In genomic region chr2:238053195-238053776, GRCh38 we compare ENCODE assay signal across 23 cellular contexts. TPM values are rescaled to one million over a fixed set of nuclear protein-coding genes. Genes with fewer than 3 reads are reported as not detected.
DNase-seq lines count a peak whose midpoint lies in the region; FAIRE-seq and TF ChIP-seq lines count a peak whose summit lies in the region.
"Had no signal": no experiment of that assay in that cellular context is flagged by ENCODE, and none has a peak within 500 bp of the region (broad histone marks: within the 10 kb centered on the region; RNA-seq: fewer than 3 reads in every experiment).

No MANE protein-coding gene starts in this region.

- no peaks in the 10 kb centered on the region for H3K4me1 ChIP-seq in fibroblast of lung (ENCODE audit: control insufficient read depth, extremely low read depth, insufficient read depth, low read length)
- H3K4me1 ChIP-seq: ascending aorta, foreskin keratinocyte, left lung, Peyer's patch, prostate gland, stomach, tibial artery had no signal

- H3K9me3 ChIP-seq in fibroblast of lung (ENCODE audit: control insufficient read depth, insufficient read depth, low read depth, low read length): no peaks in the 10 kb centered on the region
- H3K9me3 ChIP-seq: ascending aorta, HAP-1, neutrophil, Peyer's patch, prostate gland had no signal

- no peak overlapping the region for H2AFZ ChIP-seq in fibroblast of lung (ENCODE audit: low read length)

- no peak overlapping the region for H3K9ac ChIP-seq in fibroblast of lung (ENCODE audit: insufficient read depth, low read length)

- no peaks in the 10 kb centered on the region for H3K79me2 ChIP-seq in fibroblast of lung (ENCODE audit: control insufficient read depth, insufficient read depth, low read length)

- H3K27me3 ChIP-seq in fibroblast of lung (ENCODE audit: control insufficient read depth, insufficient read depth, low read length): no peaks in the 10 kb centered on the region
- H3K27me3 ChIP-seq: ascending aorta, foreskin keratinocyte, Peyer's patch, tibial artery had no signal

- no peaks in the 10 kb centered on the region for H3K36me3 ChIP-seq in fibroblast of lung (ENCODE audit: control insufficient read depth, insufficient read depth, low read length)
- H3K36me3 ChIP-seq: ascending aorta, HAP-1, left lung, neutrophil, Peyer's patch, prostate gland, stomach, tibial artery had no signal

- H3K4me3 ChIP-seq in fibroblast of lung (replicated peaks in 1 of 4; ENCODE audit: control extremely low read depth in 1 of 4, insufficient read depth in 1 of 4, low read depth in 3 of 4, low read length in 4 of 4): no peak overlapping the region
- H3K4me3 ChIP-seq: ascending aorta, HAP-1, left lung, Peyer's patch, prostate gland, stomach, tibial artery had no signal

- H3K27ac ChIP-seq in fibroblast of lung (ENCODE audit: insufficient read depth, low read length): no peak overlapping the region
- H3K27ac ChIP-seq: ascending aorta, foreskin keratinocyte, left lung, neutrophil, Peyer's patch, prostate gland, stomach, tibial artery had no signal

- H3K4me2 ChIP-seq in fibroblast of lung (ENCODE audit: extremely low read depth, insufficient read depth, low read length): no peak overlapping the region

- no peak for FAIRE-seq in RCC 7860 (lab: Jason Lieb, UNC)

- no peak for TF ChIP-seq CTCF in fibroblast of lung (conservative IDR thresholded peaks at IDR 0.05 in 1 of 2, IDR thresholded peaks at IDR 0.05 in 1 of 2; ENCODE audit: low read depth in 1 of 2, low read length in 2 of 2)

- H4K20me1 ChIP-seq in fibroblast of lung (ENCODE audit: control insufficient read depth, extremely low read depth, insufficient read depth, low read length): no peaks in the 10 kb centered on the region

- DNase-seq in AG08396 (ENCODE audit: low spot score): peak; percentile 24
- DNase-seq in ELR (ENCODE audit: low read depth): peak; percentile 49
- DNase-seq in RCC 7860 (ENCODE audit: low spot score): peak; percentile 22
- peak; percentile 7 to 20 for DNase-seq in fibroblast of lung (ENCODE audit: low read depth in 2 of 2)
- no peak for DNase-seq in stimulated activated CD4-positive, alpha-beta T cell treated with anti-CD3 and anti-CD28 coated beads, Interleukin-4, amount 100 ng/mL, for 4 hours
- no peak for DNase-seq in GM19238 (ENCODE audit: insufficient read length, low spot score)
- no peak for DNase-seq in hippocampal formation (lab: John Stamatoyannopoulos, UW)
- DNase-seq in NK-92 treated with Interleukin-12 subunit alpha and Interleukin-12 subunit beta, amount 100 ng/mL, for 24 hours (lab: John Stamatoyannopoulos, UW): no peak
- DNase-seq: activated CD4-positive, alpha-beta T cell treated with anti-CD3 and anti-CD28 coated beads, Interleukin-2, amount 50 U/mL, for 1 hour; CD4-positive, alpha-beta memory T cell; foreskin keratinocyte; left lung; NCI-H1436; NCI-H510A treated with DMSO at 0.1 percent for 48 hours; Peyer's patch; stimulated activated CD8-positive, alpha-beta memory T cell treated with anti-CD3 and anti-CD28 coated beads, Interleukin-4, amount 100 ng/mL, for 48 hours; stomach; tibial artery had no signal

RNA-seq across cellular contexts. Expression of gene SCLY, which starts 7.5 kb away (rescaled TPM):
- 13.6 and 16.5 TPM in 2 replicates for total RNA-seq in fibroblast of lung
- polyA plus RNA-seq in fibroblast of lung: 5.3 and 9.1 TPM in 2 replicates
- 6.5 and 11.3 TPM in 2 replicates for polyA plus RNA-seq in fibroblast of lung (2012)
- 6.8 and 10.2 TPM in 2 replicates for polyA minus RNA-seq in fibroblast of lung (ENCODE audit: low replicate concordance)

RNA-seq across cellular contexts. Expression of gene ESPNL, which starts 46.9 kb away (rescaled TPM):
- 1.3 and 2.8 TPM in 2 replicates for total RNA-seq in fibroblast of lung
- polyA plus RNA-seq in fibroblast of lung: 0.36 and 0.79 TPM in 2 replicates
- polyA plus RNA-seq in fibroblast of lung (2012): 0.78 and 1.7 TPM in 2 replicates
- 0.59 and 2.7 TPM in 2 replicates for polyA minus RNA-seq in fibroblast of lung (ENCODE audit: low replicate concordance)
- total RNA-seq: ascending aorta, dermis microvascular lymphatic vessel endothelial cell had no signal
- polyA plus RNA-seq: CD4-positive, alpha-beta memory T cell had no signal

Comparison
In these comparisons a context has a peak if more than half of its experiments do, and no peak if none do; other contexts are left out.
1. DNase-seq: peak in AG08396 (single experiment), ELR (single experiment), RCC 7860 (single experiment) and fibroblast of lung (2 of 2); none in stimulated activated CD4-positive, alpha-beta T cell treated with anti-CD3 and anti-CD28 coated beads, Interleukin-4, amount 100 ng/mL, for 4 hours (0 of 2), GM19238 (single experiment), hippocampal formation (0 of 2) and NK-92 treated with Interleukin-12 subunit alpha and Interleukin-12 subunit beta, amount 100 ng/mL, for 24 hours (single experiment).